1 cellular context compared by ENCODE assay signal in the genomic region with DNA sequence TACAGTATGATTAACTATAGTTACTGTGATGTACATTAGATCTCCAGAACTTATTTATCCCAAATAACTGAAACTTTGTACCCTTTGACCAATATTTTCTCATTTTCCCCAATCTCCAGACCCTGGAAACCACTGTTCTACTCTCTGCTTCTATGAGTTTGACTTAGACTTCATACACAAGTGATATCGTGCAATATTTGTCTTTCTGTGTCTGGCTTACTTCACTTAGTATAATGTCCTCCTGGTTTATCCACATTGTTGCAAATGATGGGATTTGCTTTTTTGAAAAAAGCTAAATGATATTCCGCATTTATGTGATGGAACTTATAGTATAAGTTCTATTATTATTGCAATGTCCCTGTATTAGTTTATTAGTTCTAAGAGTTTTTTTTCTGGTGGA.
TF ChIP-seq lines count a peak whose summit lies in the region.

No MANE protein-coding gene starts in this region.

TF ChIP-seq in IMR-90, 13 proteins besides CTCF, POLR2A, EP300 and RAD21 (continued from another document):
- TF ChIP-seq, protein P1, sequence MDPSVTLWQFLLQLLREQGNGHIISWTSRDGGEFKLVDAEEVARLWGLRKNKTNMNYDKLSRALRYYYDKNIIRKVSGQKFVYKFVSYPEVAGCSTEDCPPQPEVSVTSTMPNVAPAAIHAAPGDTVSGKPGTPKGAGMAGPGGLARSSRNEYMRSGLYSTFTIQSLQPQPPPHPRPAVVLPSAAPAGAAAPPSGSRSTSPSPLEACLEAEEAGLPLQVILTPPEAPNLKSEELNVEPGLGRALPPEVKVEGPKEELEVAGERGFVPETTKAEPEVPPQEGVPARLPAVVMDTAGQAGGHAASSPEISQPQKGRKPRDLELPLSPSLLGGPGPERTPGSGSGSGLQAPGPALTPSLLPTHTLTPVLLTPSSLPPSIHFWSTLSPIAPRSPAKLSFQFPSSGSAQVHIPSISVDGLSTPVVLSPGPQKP (IDR thresholded peaks at IDR 0.05; ENCODE audit: borderline replicate concordance, low read depth, low read length), result no peak
- no peak for TF ChIP-seq MXI1 (IDR thresholded peaks at IDR 0.05; ENCODE audit: borderline replicate concordance, low read depth, low read length)
- no peak for TF ChIP-seq BHLHE40 (IDR thresholded peaks at IDR 0.05; ENCODE audit: low read depth, low read length)
- no peak for TF ChIP-seq CHD1 (IDR thresholded peaks at IDR 0.05; ENCODE audit: low read depth, low read length)
- TF ChIP-seq NFE2L2 (IDR thresholded peaks at IDR 0.05; ENCODE audit: low read depth, low read length), result no peak
